23 cellular contexts compared by ENCODE assay signal in genomic region chr6:139595183-139595582, GRCh38.
DNase-seq lines count a peak whose midpoint lies in the region; ATAC-seq, FAIRE-seq and TF ChIP-seq lines count a peak whose summit lies in the region.
"Had no signal": no experiment of that assay in that cellular context is flagged by ENCODE, and none has a peak within 500 bp of the region (broad histone marks: within the 10 kb centered on the region; RNA-seq: fewer than 3 reads in every experiment).

No MANE protein-coding gene starts in this region.

- H3K27me3 ChIP-seq in GM23248 (replicated peaks; ENCODE audit: insufficient read depth), result no peaks in the 10 kb centered on the region
- H3K27me3 ChIP-seq in astrocyte (ENCODE audit: insufficient read depth, low read length), result no peaks in the 10 kb centered on the region
- no peaks in the 10 kb centered on the region for H3K27me3 ChIP-seq in rectal smooth muscle tissue (ENCODE audit: control insufficient read depth, insufficient read depth, low read length)
- H3K27me3 ChIP-seq: MG63, suprapubic skin had no signal

- in situ Hi-C loops in GM23248 (cut with MboI), result loop anchor here (10.0 kb wide), 1 partner anchor 220 kb away; the partner anchor contains the start of gene CITED2
- in situ Hi-C loops in ACHN (cut with HindIII; ENCODE audit: low pct_ligation_motif_present, low pct_unique_long_range_greater_than_20kb, low sequenced_read_pairs), result no loop called here

- FAIRE-seq in astrocyte (lab: Jason Lieb, UNC), result no peak
- FAIRE-seq: HTR-8/SVneo had no signal

- no peaks in the 10 kb centered on the region for H3K9me2 ChIP-seq in GM23248 (ENCODE audit: insufficient read depth)

- H3K36me3 ChIP-seq in GM23248 (ENCODE audit: low read depth), result no peaks in the 10 kb centered on the region
- no peaks in the 10 kb centered on the region for H3K36me3 ChIP-seq in astrocyte (ENCODE audit: insufficient read depth, low read length)
- H3K36me3 ChIP-seq in rectal smooth muscle tissue (ENCODE audit: control insufficient read depth, insufficient read depth, low read length), result no peaks in the 10 kb centered on the region
- H3K36me3 ChIP-seq: MG63, suprapubic skin had no signal

- H3K27ac ChIP-seq in GM23248 (no peak overlapping the region), astrocyte (ENCODE audit: low read depth, low read length) (no peak overlapping the region), rectal smooth muscle tissue (ENCODE audit: low read depth, low read length) (peak overlapping the region; percentile 88)
- H3K27ac ChIP-seq: suprapubic skin had no signal

- H3K4me1 Mint-ChIP-seq in astrocyte (ENCODE audit: low read depth, unreplicated experiment), result peaks cover 44% of the 10 kb centered on the region
- H3K4me1 Mint-ChIP-seq: memory B cell had no signal

- TF ChIP-seq CTCF in astrocyte (IDR thresholded peaks at IDR 0.05; ENCODE audit: insufficient read depth, low read depth, low read length) (no peak), fibroblast of villous mesenchyme (IDR thresholded peaks at IDR 0.05; ENCODE audit: insufficient read depth, low read depth, low read length) (no peak)

- ATAC-seq in HG03342 (IDR thresholded peaks at IDR 0.05; ENCODE audit: unreplicated experiment) (no peak), HG02870 (IDR thresholded peaks at IDR 0.05; ENCODE audit: unreplicated experiment) (no peak)
- ATAC-seq: effector memory CD8-positive, alpha-beta T cell; sciatic nerve had no signal

- H3K9me3 Mint-ChIP-seq in astrocyte (ENCODE audit: unreplicated experiment), result no peaks in the 10 kb centered on the region
- H3K9me3 Mint-ChIP-seq: activated naive CD4-positive, alpha-beta T cell treated with anti-CD3 and anti-CD28 coated beads for 36 hours; effector memory CD8-positive, alpha-beta T cell; memory B cell had no signal

- H4K20me1 ChIP-seq in GM23248 (ENCODE audit: insufficient read depth) (no peaks in the 10 kb centered on the region), astrocyte (ENCODE audit: insufficient read depth, low read length) (no peaks in the 10 kb centered on the region)

- peaks cover 39% of the 10 kb centered on the region for H3K4me1 ChIP-seq in GM23248 (ENCODE audit: insufficient read depth)
- peaks cover 25% of the 10 kb centered on the region for H3K4me1 ChIP-seq in astrocyte (ENCODE audit: insufficient read depth, low read length)
- peaks cover 49% of the 10 kb centered on the region for H3K4me1 ChIP-seq in rectal smooth muscle tissue (ENCODE audit: control insufficient read depth, insufficient read depth, low read length)

- H3F3A ChIP-seq in GM23248 (ENCODE audit: insufficient read depth), result peaks cover 44% of the 10 kb centered on the region

- H3K9me3 ChIP-seq in GM23248 (ENCODE audit: low read depth) (no peaks in the 10 kb centered on the region), astrocyte (ENCODE audit: insufficient read depth, low read depth, low read length) (no peaks in the 10 kb centered on the region)
- H3K9me3 ChIP-seq: MG63, suprapubic skin had no signal

- H3K27ac Mint-ChIP-seq in astrocyte (ENCODE audit: unreplicated experiment), result peak overlapping the region; percentile 84
- H3K27ac Mint-ChIP-seq: activated naive CD4-positive, alpha-beta T cell treated with anti-CD3 and anti-CD28 coated beads for 36 hours; memory B cell had no signal

- H3K4me3 Mint-ChIP-seq in astrocyte (ENCODE audit: unreplicated experiment), result no peak overlapping the region
- H3K4me3 Mint-ChIP-seq: activated naive CD4-positive, alpha-beta T cell treated with anti-CD3 and anti-CD28 coated beads for 36 hours; effector memory CD8-positive, alpha-beta T cell; memory B cell had no signal

- H3K27me3 Mint-ChIP-seq in astrocyte (ENCODE audit: low read depth, unreplicated experiment), result no peaks in the 10 kb centered on the region
- H3K27me3 Mint-ChIP-seq: effector memory CD8-positive, alpha-beta T cell; memory B cell had no signal

- no peaks in the 10 kb centered on the region for H3K36me3 Mint-ChIP-seq in astrocyte (ENCODE audit: low read depth, unreplicated experiment)
- H3K36me3 Mint-ChIP-seq: memory B cell had no signal

- H2AFZ ChIP-seq in GM23248 (no peak overlapping the region), astrocyte (ENCODE audit: low read depth, low read length) (no peak overlapping the region)

- H3K9ac ChIP-seq in GM23248 (no peak overlapping the region), astrocyte (ENCODE audit: low read length) (no peak overlapping the region), rectal smooth muscle tissue (ENCODE audit: low read length) (no peak overlapping the region)

- WGBS in GM23248 (ENCODE audit: low coverage in 1 of 2, low lambda C conversion rate in 2 of 2, missing lambda C conversion rate in 2 of 2), 2 experiments, result 68 to 77% methylated on average over 3 of the region's 3 CpGs

- H3K4me3 ChIP-seq in GM23248 (no peak overlapping the region), astrocyte (ENCODE audit: insufficient read depth, low read depth, low read length) (no peak overlapping the region), fibroblast of villous mesenchyme (ENCODE audit: low read depth, low read length) (no peak overlapping the region), rectal smooth muscle tissue (ENCODE audit: low read length) (no peak overlapping the region)
- H3K4me3 ChIP-seq: MG63, suprapubic skin had no signal

- H3K4me2 ChIP-seq in GM23248 (ENCODE audit: unreplicated experiment), result no peak overlapping the region
- H3K4me2 ChIP-seq in astrocyte (ENCODE audit: low read length), result no peak overlapping the region

- DNase-seq in GM23248 (peak; percentile 31), astrocyte (ENCODE audit: low read depth) (peak; percentile 68), fibroblast of villous mesenchyme (ENCODE audit: low read depth) (peak; percentile 60), islet precursor cell (no peak), ACHN (no peak)
- DNase-seq: activated CD4-positive, alpha-beta T cell treated with anti-CD3 and anti-CD28 coated beads for 1 hour; activated naive CD4-positive, alpha-beta T cell treated with anti-CD3 and anti-CD28 coated beads for 36 hours; AML-193; Calu3; effector memory CD8-positive, alpha-beta T cell; MG63; NCI-H187; NCI-H446 treated with DMSO at 0.1 percent for 48 hours; SHP77 treated with DMSO at 0.1 percent for 48 hours; stimulated activated CD4-positive, alpha-beta T cell treated with anti-CD3 and anti-CD28 coated beads, Interleukin-4, amount 100 ng/mL, for 24 hours; stimulated activated CD8-positive, alpha-beta memory T cell treated with anti-CD3 and anti-CD28 coated beads, Interleukin-4, amount 100 ng/mL, for 48 hours had no signal

- H3K79me2 ChIP-seq in GM23248 (ENCODE audit: insufficient read depth) (no peaks in the 10 kb centered on the region), astrocyte (ENCODE audit: insufficient read depth, low read length) (no peaks in the 10 kb centered on the region)

Comparison
In these comparisons a context has a peak if more than half of its experiments do, and no peak if none do; other contexts are left out.
1. DNase-seq: peak in GM23248 (single experiment), astrocyte (single experiment) and fibroblast of villous mesenchyme (single experiment); none in islet precursor cell (single experiment) and ACHN (single experiment).